In the genomic region with DNA sequence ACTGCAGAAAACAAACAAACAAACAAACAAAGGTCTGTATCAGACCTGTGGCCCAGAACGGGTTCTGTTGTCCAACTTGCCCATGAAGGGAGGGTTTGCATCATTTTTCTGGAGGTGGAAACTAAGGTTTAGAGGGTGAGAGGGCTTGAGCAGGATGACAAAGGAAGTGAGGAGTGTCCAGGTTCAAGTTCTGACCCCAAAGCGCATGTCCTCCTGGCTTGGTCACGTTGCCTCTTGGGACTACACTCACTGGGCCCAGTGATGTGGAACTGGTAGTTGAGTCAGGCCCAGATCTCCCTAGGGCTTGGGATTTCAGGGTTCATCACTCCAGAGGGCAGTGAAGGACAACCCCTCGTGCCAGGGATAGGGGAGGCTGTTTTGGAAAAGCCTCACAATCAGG, we compare ENCODE assay signal across 8 cellular contexts. TPM values are rescaled to one million over a fixed set of nuclear protein-coding genes. Genes with fewer than 3 reads are reported as not detected.
A peak's percentile ranks its signal among the peaks of the same experiment; 100 is the strongest.
DNase-seq lines count a peak whose midpoint lies in the region; ATAC-seq and TF ChIP-seq lines count a peak whose summit lies in the region.

No MANE protein-coding gene starts in this region.

- H3K9me3 ChIP-seq in A673 (ENCODE audit: low read depth, low read length, poor library complexity, severe bottlenecking) (no peaks in the 10 kb centered on the region), mammary epithelial cell (replicated peaks; ENCODE audit: insufficient read depth, low read length) (no peaks in the 10 kb centered on the region)

- in situ Hi-C loops in mammary epithelial cell (cut with MboI; ENCODE audit: low sequenced_read_pairs in 2 of 2): no loop called here

- H3K27ac ChIP-seq in A673 (ENCODE audit: low read depth, low read length, poor library complexity, severe bottlenecking) (peak overlapping the region; percentile 100), mammary epithelial cell (ENCODE audit: insufficient read depth, low read depth, low read length) (no peak overlapping the region)

- no peak overlapping the region for H2AFZ ChIP-seq in mammary epithelial cell (ENCODE audit: low read depth, low read length)

- H3K4me3 ChIP-seq in A673 (ENCODE audit: low read depth, low read length, poor library complexity, severe bottlenecking) (peak overlapping the region; percentile 96), mammary epithelial cell (replicated peaks in 1 of 3; ENCODE audit: insufficient read depth in 1 of 3, low read depth in 2 of 3, low read length in 3 of 3) (peak overlapping the region; percentile 54 to 90 (median 87))

- H3K36me3 ChIP-seq in A673 (ENCODE audit: insufficient read depth, low read length, poor library complexity, severe bottlenecking) (peaks cover 27% of the 10 kb centered on the region), mammary epithelial cell (ENCODE audit: insufficient read depth, low read length) (peaks cover 11% of the 10 kb centered on the region)

- H3K4me3 Mint-ChIP-seq in naive B cell: peak overlapping the region; percentile 85 to 97 (median 90)

- TF ChIP-seq CTCF in A673 (conservative IDR thresholded peaks at IDR 0.05; ENCODE audit: low read depth, low read length) (no peak), mammary epithelial cell (conservative IDR thresholded peaks at IDR 0.05 in 1 of 2, IDR thresholded peaks at IDR 0.05 in 1 of 2; ENCODE audit: extremely low read depth in 1 of 2, insufficient read depth in 1 of 2, low read depth in 1 of 2, low read length in 2 of 2) (no peak)

- H3K4me2 ChIP-seq in mammary epithelial cell (ENCODE audit: insufficient read depth, low read depth, low read length): peak overlapping the region; percentile 85

- no TSS peak for BruUV-seq in A673 (replicated peaks; lab: Mats Ljungman, UMichigan)
- no TSS peak for BruUV-seq in mammary epithelial cell (replicated peaks; lab: Mats Ljungman, UMichigan)

- H3K36me3 Mint-ChIP-seq in naive B cell: no peaks in the 10 kb centered on the region

- WGBS in mammary epithelial cell (ENCODE audit: low coverage, missing lambda C conversion rate): 94% methylated on average over 3 of the region's 4 CpGs

- no peaks in the 10 kb centered on the region for H3K27me3 Mint-ChIP-seq in naive B cell

- H3K9me3 Mint-ChIP-seq in naive B cell: no peaks in the 10 kb centered on the region

- dilution Hi-C loops in mammary epithelial cell (cut with HindIII; ENCODE audit: low sequenced_read_pairs): loop anchor here (5.0 kb wide), 1 partner anchor 32 kb away; no protein-coding TSS in a partner anchor

- H3K4me1 Mint-ChIP-seq in naive B cell: peaks cover 36 to 67% (median 64%) of the 10 kb centered on the region in 3 donors

- DNase-seq in A673 (ENCODE audit: low spot score) (no peak), HK-2 (ENCODE audit: unreplicated experiment) (peak; percentile 55), mammary epithelial cell (no peak), naive B cell (no peak), cerebellum (ENCODE audit: low spot score) (no peak), HuH-7.5 (ENCODE audit: low spot score) (no peak), pons (ENCODE audit: low spot score) (no peak), NK-92 (lab: John Stamatoyannopoulos, UW; ENCODE audit: unreplicated experiment) (no peak)

- POLR2A ChIA-PET in A673 (lab: Charles Lee; ENCODE audit: low non-redundant PET): no interaction called here

- intact Hi-C loops in A673 (cut with micrococcal nuclease; ENCODE audit: unreplicated experiment): no loop called here
- intact Hi-C loops in mammary epithelial cell (cut with micrococcal nuclease): loop anchor here (5.0 kb wide), 1 partner anchor 143 kb away; no protein-coding TSS in a partner anchor

- H3K27ac Mint-ChIP-seq in naive B cell: peak overlapping the region; percentile 99 to 100 (median 100)

- H3K27me3 ChIP-seq in A673 (replicated peaks; ENCODE audit: insufficient read depth, low read depth, low read length, poor library complexity) (no peaks in the 10 kb centered on the region), mammary epithelial cell (ENCODE audit: insufficient read depth, low read length) (no peaks in the 10 kb centered on the region)

- no peak overlapping the region for H3K9ac ChIP-seq in mammary epithelial cell (ENCODE audit: insufficient read depth, low read length)

- H3K4me1 ChIP-seq in A673 (ENCODE audit: insufficient read depth, low read length, poor library complexity, severe bottlenecking) (peaks cover 71% of the 10 kb centered on the region), mammary epithelial cell (ENCODE audit: insufficient read depth, low read length) (peaks cover 43% of the 10 kb centered on the region)

- ATAC-seq in naive B cell (ENCODE audit: low read depth in 2 of 2): no peak

- H3K79me2 ChIP-seq in mammary epithelial cell (ENCODE audit: insufficient read depth, low read length): peaks cover 69% of the 10 kb centered on the region

- CTCF ChIA-PET in A673 (lab: Charles Lee): no interaction called here
- CTCF ChIA-PET in mammary epithelial cell (lab: Charles Lee; ENCODE audit: low non-redundant PET): no interaction called here

- H4K20me1 ChIP-seq in mammary epithelial cell (ENCODE audit: insufficient read depth, low read length): peaks cover 3% of the 10 kb centered on the region

RNA-seq across cellular contexts. Expression of gene SREBF1, which starts 1.8 kb away (rescaled TPM):
- total RNA-seq in A673 (2021) (240 and 328 TPM in 2 replicates), mammary epithelial cell (100 to 1,000 TPM; 109 to 173 TPM), cerebellum (11.8 TPM)
- polyA plus RNA-seq in mammary epithelial cell (71.5 TPM), naive B cell (ENCODE audit: low read depth in 6 of 6) (10 to 100 TPM in 1 of 6 donors, 1 to 10 TPM in 5; 4.8 to 10.0 (median 5.4) TPM)
- polyA minus RNA-seq in mammary epithelial cell: 152 TPM
